ENCODE assay signal across 1 cellular context in the genomic region with DNA sequence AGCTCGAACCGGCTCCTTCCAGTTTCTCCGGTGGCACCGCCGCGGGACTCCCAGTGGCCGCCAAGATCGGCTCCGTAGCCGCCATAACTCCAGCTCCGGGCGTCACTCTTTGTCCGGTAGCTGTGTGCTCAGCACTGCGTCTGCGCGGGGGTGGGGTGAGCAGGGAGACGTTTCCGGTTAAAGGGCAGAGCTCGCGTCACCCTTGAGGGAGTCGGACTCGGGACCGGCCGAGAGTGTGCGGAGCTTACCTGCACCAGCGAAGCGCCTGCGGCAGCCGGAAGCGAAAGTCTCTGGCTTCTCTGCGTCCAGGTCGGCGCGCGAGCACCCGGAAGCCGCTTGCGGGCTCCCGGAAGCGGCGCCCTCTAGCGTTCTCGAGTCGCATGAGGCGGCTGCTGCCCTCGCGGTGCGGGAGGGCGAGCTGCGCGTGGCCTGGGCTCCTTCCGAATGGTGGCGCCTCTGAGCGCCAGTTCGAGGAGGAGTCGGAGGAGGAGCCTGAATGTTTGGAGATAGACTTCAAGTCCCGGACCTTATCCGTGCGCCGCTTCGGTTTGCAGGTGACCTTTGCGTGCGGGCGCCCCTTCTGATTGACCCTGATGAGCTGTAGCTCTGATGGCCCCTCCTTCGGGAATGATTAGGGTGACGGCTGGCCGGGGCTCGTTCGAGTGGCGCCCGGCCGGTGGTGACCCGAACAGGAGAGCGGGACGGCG.
TF ChIP-seq lines count a peak whose summit lies in the region.

Gene SCAND1, minus strand, starts transcription at position 303 of the 707 bp plus-strand sequence. Its CDS starts 218 bp downstream, at position 85.

TF ChIP-seq in GM23338, 12 proteins besides CTCF, POLR2A, EP300 and RAD21:
- TF ChIP-seq CREB1 (CRISPR knock-in tag; IDR thresholded peaks at IDR 0.05; ENCODE audit: low read depth) (peak; percentile 83; the same call in 1 of the 2 replicates), ZNF114 (CRISPR knock-in tag; IDR thresholded peaks at IDR 0.05) (no peak), EZH2phosphoT487 (IDR thresholded peaks at IDR 0.05; ENCODE audit: unreplicated experiment) (no peak), POLR2AphosphoS5 (IDR thresholded peaks at IDR 0.05; ENCODE audit: low read depth) (peak; percentile 74), STAT1 (IDR thresholded peaks at IDR 0.05; ENCODE audit: unreplicated experiment) (no peak), ETS1 (IDR thresholded peaks at IDR 0.05) (peak; percentile 82), ZNF462 (CRISPR knock-in tag; IDR thresholded peaks at IDR 0.05) (no peak), JUNB (IDR thresholded peaks at IDR 0.05; ENCODE audit: unreplicated experiment) (no peak)
- TF ChIP-seq, protein P1, sequence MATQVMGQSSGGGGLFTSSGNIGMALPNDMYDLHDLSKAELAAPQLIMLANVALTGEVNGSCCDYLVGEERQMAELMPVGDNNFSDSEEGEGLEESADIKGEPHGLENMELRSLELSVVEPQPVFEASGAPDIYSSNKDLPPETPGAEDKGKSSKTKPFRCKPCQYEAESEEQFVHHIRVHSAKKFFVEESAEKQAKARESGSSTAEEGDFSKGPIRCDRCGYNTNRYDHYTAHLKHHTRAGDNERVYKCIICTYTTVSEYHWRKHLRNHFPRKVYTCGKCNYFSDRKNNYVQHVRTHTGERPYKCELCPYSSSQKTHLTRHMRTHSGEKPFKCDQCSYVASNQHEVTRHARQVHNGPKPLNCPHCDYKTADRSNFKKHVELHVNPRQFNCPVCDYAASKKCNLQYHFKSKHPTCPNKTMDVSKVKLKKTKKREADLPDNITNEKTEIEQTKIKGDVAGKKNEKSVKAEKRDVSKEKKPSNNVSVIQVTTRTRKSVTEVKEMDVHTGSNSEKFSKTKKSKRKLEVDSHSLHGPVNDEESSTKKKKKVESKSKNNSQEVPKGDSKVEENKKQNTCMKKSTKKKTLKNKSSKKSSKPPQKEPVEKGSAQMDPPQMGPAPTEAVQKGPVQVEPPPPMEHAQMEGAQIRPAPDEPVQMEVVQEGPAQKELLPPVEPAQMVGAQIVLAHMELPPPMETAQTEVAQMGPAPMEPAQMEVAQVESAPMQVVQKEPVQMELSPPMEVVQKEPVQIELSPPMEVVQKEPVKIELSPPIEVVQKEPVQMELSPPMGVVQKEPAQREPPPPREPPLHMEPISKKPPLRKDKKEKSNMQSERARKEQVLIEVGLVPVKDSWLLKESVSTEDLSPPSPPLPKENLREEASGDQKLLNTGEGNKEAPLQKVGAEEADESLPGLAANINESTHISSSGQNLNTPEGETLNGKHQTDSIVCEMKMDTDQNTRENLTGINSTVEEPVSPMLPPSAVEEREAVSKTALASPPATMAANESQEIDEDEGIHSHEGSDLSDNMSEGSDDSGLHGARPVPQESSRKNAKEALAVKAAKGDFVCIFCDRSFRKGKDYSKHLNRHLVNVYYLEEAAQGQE (IDR thresholded peaks at IDR 0.05; ENCODE audit: unreplicated experiment) = peak; percentile 15
